Comparison of ENCODE assay signal across 12 cellular contexts in the genomic region with DNA sequence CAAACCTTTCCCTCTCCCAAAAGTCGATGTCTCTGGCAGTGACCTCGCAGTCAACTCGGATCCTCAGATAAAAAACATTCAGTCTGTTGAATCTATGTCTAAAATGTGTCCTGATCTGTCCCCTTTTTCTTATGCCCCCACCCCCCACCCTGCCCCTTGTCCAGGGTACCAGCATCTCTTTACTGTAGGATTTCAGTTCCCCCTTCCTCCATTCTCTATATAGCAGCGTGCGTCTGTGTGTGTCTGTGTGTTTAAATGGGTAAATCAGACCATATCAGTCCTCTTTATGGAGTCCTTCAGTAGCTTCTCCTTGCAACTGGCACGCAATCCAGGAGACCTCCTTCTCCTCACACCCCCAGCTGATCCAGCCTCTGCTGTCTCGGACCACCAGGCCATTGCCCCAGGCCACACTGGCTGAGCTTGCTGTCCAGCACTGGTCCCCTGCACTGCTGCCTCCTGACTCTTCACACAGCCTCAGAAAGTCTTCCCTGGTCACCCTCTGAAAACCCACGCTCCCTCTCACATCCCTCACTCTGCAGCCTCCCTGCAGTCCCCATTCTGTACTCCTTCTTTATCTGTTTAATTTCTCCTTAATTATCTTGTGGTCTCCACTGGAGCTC. TPM values are rescaled to one million over a fixed set of nuclear protein-coding genes. Genes with fewer than 3 reads are reported as not detected.
DNase-seq lines count a peak whose midpoint lies in the region; ATAC-seq, FAIRE-seq and TF ChIP-seq lines count a peak whose summit lies in the region.
"Had no signal": no experiment of that assay in that cellular context is flagged by ENCODE, and none has a peak within 500 bp of the region (broad histone marks: within the 10 kb centered on the region; RNA-seq: fewer than 3 reads in every experiment).

No MANE protein-coding gene starts in this region.

- H3K9me3 Mint-ChIP-seq in neural crest cell = no peaks in the 10 kb centered on the region
- H3K9me3 Mint-ChIP-seq: activated naive CD4-positive, alpha-beta T cell treated with anti-CD3 and anti-CD28 coated beads, Interleukin-2, amount 50 U/mL, for 72 hours had no signal

- no peak for TF ChIP-seq EP300 in GM12878 (IDR thresholded peaks at IDR 0.05; ENCODE audit: borderline replicate concordance in 1 of 2, control insufficient read depth in 1 of 2, low read depth in 2 of 2, low read length in 2 of 2)

- TF ChIP-seq CTCF in GM12875 (IDR thresholded peaks at IDR 0.05; ENCODE audit: borderline replicate concordance, insufficient read depth, low read depth, low read length) (no peak), GM12878 (IDR thresholded peaks at IDR 0.05 in 2 of 3, conservative IDR thresholded peaks at IDR 0.05 in 1 of 3; ENCODE audit: control insufficient read depth in 2 of 3, extremely low read depth in 1 of 3, insufficient read depth in 1 of 3, low read depth in 3 of 3, low read length in 3 of 3) (no peak), neural crest cell (conservative IDR thresholded peaks at IDR 0.05) (no peak)

- H3K27ac ChIP-seq in GM12878 (ENCODE audit: control insufficient read depth, insufficient read depth) = peak overlapping the region; percentile 83
- H3K27ac ChIP-seq: SK-N-MC had no signal

- in situ Hi-C loops in GM12878 (cut with MboI) = loop anchor here (5.0 kb wide), 1 partner anchor 342 kb away; no protein-coding TSS in a partner anchor
- in situ Hi-C loops in KBM-7 (cut with MboI; ENCODE audit: low pct_unique_long_range_greater_than_20kb, low sequenced_read_pairs) = no loop called here

- H3K4me3 ChIP-seq in GM12875 (ENCODE audit: low read depth, low read length) (peak overlapping the region; percentile 97), GM12878 (peak overlapping the region; percentile 84)

- H3K4me3 Mint-ChIP-seq in neural crest cell = peak overlapping the region; percentile 54

- no peak for TF ChIP-seq RAD21 in GM12878 (IDR thresholded peaks at IDR 0.05; ENCODE audit: insufficient read depth, low read depth, low read length)

- no peak overlapping the region for H3K27ac Mint-ChIP-seq in neural crest cell (ENCODE audit: unreplicated experiment)
- H3K27ac Mint-ChIP-seq: activated naive CD4-positive, alpha-beta T cell treated with anti-CD3 and anti-CD28 coated beads, Interleukin-2, amount 50 U/mL, for 72 hours had no signal

- peaks cover 31% of the 10 kb centered on the region for H3K4me1 ChIP-seq in GM12878 (ENCODE audit: control insufficient read depth, insufficient read depth, low read length)

- under 1% methylated on average over 8 of the region's 8 CpGs for WGBS in GM12878 (ENCODE audit: insufficient coverage, insufficient replicate concordance, low lambda C conversion rate, missing lambda C conversion rate)

- SMC1A ChIA-PET in GM12878 (lab: Charles Lee; ENCODE audit: uncharacterized antibody, unreplicated experiment) = interaction anchor here (0.6 to 11.6 kb wide), 14 partner anchors 10 to 354 kb away, joined by 3 to 316 read pairs (median 8); no protein-coding TSS in a partner anchor

- H3K27me3 Mint-ChIP-seq in neural crest cell (ENCODE audit: low read depth) = peaks cover 84% of the 10 kb centered on the region

- DNase-seq in GM12878 (ENCODE audit: low read depth, low spot score) = no peak
- no peak for DNase-seq in neural crest cell (ENCODE audit: low read depth, low spot score)
- no peak for DNase-seq in DMS153 (lab: John Stamatoyannopoulos, UW)
- DNase-seq in KBM-7 = no peak
- DNase-seq in NCI-H2196 (lab: John Stamatoyannopoulos, UW; ENCODE audit: unreplicated experiment) = no peak

- RAD21 ChIA-PET in GM12878 (lab: Charles Lee; ENCODE audit: unreplicated experiment) = interaction anchor here (0.8 to 11.1 kb wide), 10 partner anchors 9 to 364 kb away, joined by 3 to 287 read pairs (median 10); no protein-coding TSS in a partner anchor

- no peaks in the 10 kb centered on the region for H3K27me3 ChIP-seq in GM12878 (replicated peaks in 1 of 2; ENCODE audit: control insufficient read depth in 2 of 2, insufficient read depth in 2 of 2, low read length in 1 of 2)

- no peaks in the 10 kb centered on the region for H3K9me3 ChIP-seq in GM12878 (replicated peaks; ENCODE audit: control insufficient read depth, insufficient read depth, low read length)

- peak overlapping the region; percentile 92 for H3K9ac ChIP-seq in GM12878 (ENCODE audit: control insufficient read depth, insufficient read depth, low read length)

- no peaks in the 10 kb centered on the region for H3K36me3 Mint-ChIP-seq in neural crest cell (ENCODE audit: low read depth)
- H3K36me3 Mint-ChIP-seq: activated naive CD4-positive, alpha-beta T cell treated with anti-CD3 and anti-CD28 coated beads, Interleukin-2, amount 50 U/mL, for 72 hours had no signal

- H3K4me1 Mint-ChIP-seq in neural crest cell = peaks cover 6% of the 10 kb centered on the region

- peaks cover 67% of the 10 kb centered on the region for H3K79me2 ChIP-seq in GM12878 (ENCODE audit: control insufficient read depth, insufficient read depth, low read length)

- intact Hi-C loops in GM12878 (cut with micrococcal nuclease; ENCODE audit: unreplicated experiment) = loop anchor here (2.0 kb wide), 1 partner anchor 46 kb away; no protein-coding TSS in a partner anchor

- TF ChIP-seq POLR2A in GM12878 (IDR thresholded peaks at IDR 0.05; ENCODE audit: low read depth, low read length) = peak; percentile 22; the same call in 1 of the 2 replicates

- POLR2A ChIA-PET in GM12878 (lab: Charles Lee) = interaction anchor here (0.5 to 7.9 kb wide), 9 partner anchors 10 to 87 kb away, joined by 3 to 97 read pairs (median 5); no protein-coding TSS in a partner anchor

- H3K4me2 ChIP-seq in GM12878 (ENCODE audit: control insufficient read depth, insufficient read depth) = peak overlapping the region; percentile 80

- no peaks in the 10 kb centered on the region for H4K20me1 ChIP-seq in GM12878 (ENCODE audit: control insufficient read depth, insufficient read depth)

- H2AFZ ChIP-seq in GM12878 (ENCODE audit: control insufficient read depth, low read depth, low read length) = no peak overlapping the region

- no peak for FAIRE-seq in GM12878 (lab: Jason Lieb, UNC)
- FAIRE-seq: GM12892 had no signal

- no TSS peak for BruUV-seq in GM12878 (replicated peaks; lab: Mats Ljungman, UMichigan)

- CTCF ChIA-PET in GM12878 (lab: Yijun Ruan, JAX) = interaction anchor here (0.9 to 11.5 kb wide), 8 partner anchors 9 to 337 kb away, joined by 3 to 567 read pairs (median 12); no protein-coding TSS in a partner anchor

- ATAC-seq in HG03066 (IDR thresholded peaks at IDR 0.05; ENCODE audit: low read depth, unreplicated experiment) (peak; percentile 15), GM12878 (peak; percentile 48), GM19452 (IDR thresholded peaks at IDR 0.05; ENCODE audit: unreplicated experiment) (no peak)
- ATAC-seq: activated naive CD4-positive, alpha-beta T cell treated with anti-CD3 and anti-CD28 coated beads, Interleukin-2, amount 50 U/mL, for 72 hours had no signal

- peaks cover 1 to 3% of the 10 kb centered on the region in 2 experiments; a peak in 3 of 4 replicates for H3K36me3 ChIP-seq in GM12878 (ENCODE audit: control insufficient read depth in 2 of 2, insufficient read depth in 2 of 2, low read length in 1 of 2)

TF ChIP-seq in GM12878, 131 proteins besides CTCF, POLR2A, EP300 and RAD21 (continues in another document):
- TF ChIP-seq JUND (IDR thresholded peaks at IDR 0.05; ENCODE audit: low read depth, low read length) = no peak
- TF ChIP-seq SMAD5 (IDR thresholded peaks at IDR 0.05; ENCODE audit: low read depth) = no peak
- TF ChIP-seq ZNF384 (IDR thresholded peaks at IDR 0.05; ENCODE audit: borderline replicate concordance, low read depth, low read length) = no peak

RNA-seq across cellular contexts. Expression of a gene that starts 1.5 kb away (rescaled TPM):
- total RNA-seq in GM12878 (2013; cell fraction: nucleolus; rRNA removed) = 120 and 150 TPM in 2 replicates
- total RNA-seq in GM12878 (2014; rRNA removed) (15.6 and 23.0 TPM in 2 replicates), GM12878 (2014; rRNA removed; fragmentation: Illumina TruSeq; extraction: Trizol) (13.1 and 13.5 TPM in 2 replicates), GM12878 (2021) (51.5 and 58.3 TPM in 2 replicates), neural crest cell (1.7 and 2.5 TPM in 2 replicates)
- 14.1 TPM for polyA plus RNA-seq in GM12878 (2011; ENCODE audit: low read depth)
- polyA plus RNA-seq in GM12878 (2011; rRNA removed) (14.0 and 23.0 TPM in 2 replicates), GM12878 (2014; fragmentation: Illumina TruSeq; extraction: Trizol) (14.8 and 17.5 TPM in 2 replicates), GM12878 (2014; fragmentation: Nextera tagmentation; extraction: Ambion mirVana) (1 to 10 TPM; 2.2 to 2.7 TPM), GM12878 (2014; rRNA removed) (29.9 and 33.8 TPM in 2 replicates), GM12878 (2016; fragmentation: Nextera tagmentation; extraction: Ambion mirVana) (10 to 100 TPM; 13.9 to 18.3 TPM)
- 20.3 and 21.9 TPM in 2 replicates for polyA plus RNA-seq in GM12878 (2011; cell fraction: cytosol; rRNA removed)
- polyA plus RNA-seq in GM12878 (2011; cell fraction: nucleus; rRNA removed) = 82.2 and 90.7 TPM in 2 replicates
- polyA plus RNA-seq in GM12878 (2012) = 29.5 and 30.8 TPM in 2 replicates
- polyA minus RNA-seq in GM12878 (2011; rRNA and poly(A)+ RNA removed) = 26.7 and 37.6 TPM in 2 replicates
- polyA minus RNA-seq in GM12878 (2011; cell fraction: cytosol; rRNA and poly(A)+ RNA removed) = 14.2 and 22.7 TPM in 2 replicates
- polyA minus RNA-seq in GM12878 (2011; cell fraction: nucleus; rRNA and poly(A)+ RNA removed) = 60.9 and 92.6 TPM in 2 replicates

RNA-seq across cellular contexts. Expression of a gene that starts 41.0 kb away (rescaled TPM):
- not detected in 2 replicates for total RNA-seq in GM12878 (2013; cell fraction: nucleolus; rRNA removed)
- total RNA-seq in GM12878 (2014; rRNA removed) (0.05 and 0.06 TPM in 2 replicates), GM12878 (2014; rRNA removed; fragmentation: Illumina TruSeq; extraction: Trizol) (0.14 and 0.22 TPM in 2 replicates), GM12878 (2021) (0.23 and 0.45 TPM in 2 replicates), neural crest cell (8.0 and 9.2 TPM in 2 replicates)
- polyA plus RNA-seq in GM12878 (2011; ENCODE audit: low read depth) = not detected
- polyA plus RNA-seq in GM12878 (2011; rRNA removed) (0.69 and 1.0 TPM in 2 replicates), GM12878 (2014; fragmentation: Illumina TruSeq; extraction: Trizol) (0.12 TPM in 1 of 2 replicates, not detected in the other), GM12878 (2014; fragmentation: Nextera tagmentation; extraction: Ambion mirVana) (under 1 TPM; 0.09 to 0.14 TPM), GM12878 (2014; rRNA removed) (0.13 and 0.16 TPM in 2 replicates), GM12878 (2016; fragmentation: Nextera tagmentation; extraction: Ambion mirVana) (under 1 TPM; 0.21 to 0.37 TPM)
- polyA plus RNA-seq in GM12878 (2011; cell fraction: cytosol; rRNA removed) = 0.32 and 0.43 TPM in 2 replicates
- polyA plus RNA-seq in GM12878 (2011; cell fraction: nucleus; rRNA removed) = 0.97 and 1.3 TPM in 2 replicates
- 0.27 and 0.31 TPM in 2 replicates for polyA plus RNA-seq in GM12878 (2012)
- polyA minus RNA-seq in GM12878 (2011; rRNA and poly(A)+ RNA removed) = 0.44 and 0.82 TPM in 2 replicates
- polyA minus RNA-seq in GM12878 (2011; cell fraction: cytosol; rRNA and poly(A)+ RNA removed) = not detected in 2 replicates
- polyA minus RNA-seq in GM12878 (2011; cell fraction: nucleus; rRNA and poly(A)+ RNA removed) = 1.2 and 3.0 TPM in 2 replicates
- total RNA-seq: activated naive CD4-positive, alpha-beta T cell treated with anti-CD3 and anti-CD28 coated beads, Interleukin-2, amount 50 U/mL, for 72 hours; myocyte had no signal
